ENCODE assay signal across 9 cellular contexts in the genomic region with DNA sequence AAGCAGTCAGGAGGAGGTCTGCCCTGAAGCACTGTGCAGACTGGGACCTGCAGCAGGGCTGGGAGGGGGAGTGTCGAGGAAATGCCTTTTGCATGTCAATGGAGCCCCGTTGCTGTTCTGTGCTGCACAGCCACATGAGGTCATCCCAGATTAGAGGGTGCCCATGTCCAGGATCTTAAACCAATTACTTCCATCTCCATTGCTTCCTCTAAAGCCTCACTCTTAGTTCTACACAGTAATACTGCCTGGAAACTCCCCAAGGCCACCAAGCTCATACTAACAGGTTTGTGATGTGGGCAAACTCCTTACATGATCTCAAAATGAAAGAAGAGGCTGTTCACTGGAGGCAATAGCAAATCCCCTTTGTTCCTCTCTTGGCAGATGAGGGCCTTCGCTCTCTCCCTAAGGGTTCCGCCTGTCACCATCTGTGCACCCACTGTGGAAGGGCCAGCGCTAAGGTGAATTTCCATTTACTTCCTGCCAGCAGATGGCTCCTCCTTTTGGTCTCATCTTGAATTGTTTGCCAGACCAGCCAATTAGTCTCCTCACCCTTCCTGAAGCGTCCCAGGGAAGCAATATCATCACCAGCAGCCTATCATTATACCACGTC. TPM values are rescaled to one million over a fixed set of nuclear protein-coding genes. Genes with fewer than 3 reads are reported as not detected.
DNase-seq lines count a peak whose midpoint lies in the region; ATAC-seq and TF ChIP-seq lines count a peak whose summit lies in the region.
"Had no signal": no experiment of that assay in that cellular context is flagged by ENCODE, and none has a peak within 500 bp of the region (broad histone marks: within the 10 kb centered on the region; RNA-seq: fewer than 3 reads in every experiment).

No MANE protein-coding gene starts in this region.

- no peaks in the 10 kb centered on the region for H3K27me3 ChIP-seq in CD8-positive, alpha-beta T cell (ENCODE audit: insufficient read depth, low read length)

- no peak overlapping the region for H3K4me3 Mint-ChIP-seq in CD8-positive, alpha-beta T cell

- ATAC-seq in HG02885 (IDR thresholded peaks at IDR 0.05; ENCODE audit: poor library complexity, unreplicated experiment) (peak; percentile 65), left lobe of liver (peak; percentile 56), GM19395 (IDR thresholded peaks at IDR 0.05; ENCODE audit: unreplicated experiment) (no peak)
- no peak for ATAC-seq in CD8-positive, alpha-beta T cell

- H3K4me3 ChIP-seq in CD8-positive, alpha-beta T cell (ENCODE audit: low read depth, low read length) = no peak overlapping the region
- H3K4me3 ChIP-seq: SJSA1 had no signal

- peaks cover 2% of the 10 kb centered on the region for H3K27me3 Mint-ChIP-seq in CD8-positive, alpha-beta T cell (ENCODE audit: low read depth)

- intact Hi-C loops in CD8-positive, alpha-beta T cell (cut with DNase I, micrococcal nuclease) = no loop called here

- TF ChIP-seq CTCF in GM13977 (IDR thresholded peaks at IDR 0.05; ENCODE audit: extremely low read depth, insufficient read depth, missing control alignments) = peak; percentile 33
- no peak for TF ChIP-seq CTCF in CD8-positive, alpha-beta T cell (IDR thresholded peaks at IDR 0.05)

- H3K27ac Mint-ChIP-seq in CD8-positive, alpha-beta T cell = no peak overlapping the region

- H3K36me3 ChIP-seq in CD8-positive, alpha-beta T cell (ENCODE audit: insufficient read depth, low read length) = no peaks in the 10 kb centered on the region
- H3K36me3 ChIP-seq: SJSA1 had no signal

- H3K9me3 Mint-ChIP-seq in CD8-positive, alpha-beta T cell = no peaks in the 10 kb centered on the region

- in situ Hi-C loops in GM13977 (cut with MboI; ENCODE audit: low pct_unique_long_range_greater_than_20kb, low sequenced_read_pairs, unreplicated experiment) = no loop called here
- in situ Hi-C loops in SK-MEL-5 (cut with HindIII; ENCODE audit: low pct_unique_long_range_greater_than_20kb, low sequenced_read_pairs) = no loop called here

- DNase-seq in GM13977 (ENCODE audit: low spot score) (peak; percentile 42), SK-MEL-5 (ENCODE audit: low read depth, low spot score) (peak; percentile 52), left lobe of liver (ENCODE audit: low spot score) (no peak), NCI-H1105 (lab: John Stamatoyannopoulos, UW) (no peak), activated gamma-delta T cell treated with Interleukin-2 at 50 U/mL for 16 hours (no peak)
- no peak for DNase-seq in CD8-positive, alpha-beta T cell

- POLR2A ChIA-PET in CD8-positive, alpha-beta T cell (lab: Charles Lee) = no interaction called here

- CTCF ChIA-PET in CD8-positive, alpha-beta T cell (lab: Charles Lee) = no interaction called here

- H3K27ac ChIP-seq in CD8-positive, alpha-beta T cell (ENCODE audit: low read depth, low read length) = no peak overlapping the region
- H3K27ac ChIP-seq: SJSA1 had no signal

- no peaks in the 10 kb centered on the region for H3K9me3 ChIP-seq in CD8-positive, alpha-beta T cell (ENCODE audit: low read length)

- peaks cover 3% of the 10 kb centered on the region for H3K4me1 Mint-ChIP-seq in CD8-positive, alpha-beta T cell (ENCODE audit: low read depth)

- H3K4me1 ChIP-seq in CD8-positive, alpha-beta T cell (ENCODE audit: insufficient read depth, low read length) = peaks cover 4% of the 10 kb centered on the region

- no peaks in the 10 kb centered on the region for H3K36me3 Mint-ChIP-seq in CD8-positive, alpha-beta T cell

RNA-seq across cellular contexts. Expression of a gene that starts 35.4 kb away (rescaled TPM):
- 85.2 and 88.4 TPM in 2 replicates for total RNA-seq in SK-MEL-5 (2014; rRNA removed; shearing (Covaris generic))
- polyA plus RNA-seq in SK-MEL-5 (2015; cell fraction: cytosol; rRNA removed) = 56.4 and 62.5 TPM in 2 replicates
- polyA plus RNA-seq in SK-MEL-5 (2015; cell fraction: nucleus; rRNA removed) = 110 and 112 TPM in 2 replicates
- total RNA-seq in left lobe of liver = 17.7 TPM
- 10 to 100 TPM; 38.4 to 42.9 TPM for total RNA-seq in CD8-positive, alpha-beta T cell

Comparison
In these comparisons a context has a peak if more than half of its experiments do, and no peak if none do; other contexts are left out.
1. DNase-seq: peak in GM13977 (single experiment) and SK-MEL-5 (single experiment); none in left lobe of liver (single experiment), NCI-H1105 (single experiment), activated gamma-delta T cell treated with Interleukin-2 at 50 U/mL for 16 hours (single experiment) and CD8-positive, alpha-beta T cell (0 of 7).
2. ATAC-seq: peak in HG02885 (single experiment) and left lobe of liver (single experiment); none in CD8-positive, alpha-beta T cell (single experiment) and GM19395 (single experiment).